ENCODE assay signal across 13 cellular contexts in genomic region chr4:117660668-117661067, GRCh38.
DNase-seq lines count a peak whose midpoint lies in the region; ATAC-seq and FAIRE-seq lines count a peak whose summit lies in the region.
"Had no signal": no experiment of that assay in that cellular context is flagged by ENCODE, and none has a peak within 500 bp of the region (broad histone marks: within the 10 kb centered on the region; RNA-seq: fewer than 3 reads in every experiment).

No MANE protein-coding gene starts in this region.

- 19 to 63% (median 53%) methylated on average over 1 of the region's 1 CpG for WGBS in small intestine, 3 donors

- no peak for FAIRE-seq in small intestine (lab: Jason Lieb, UNC)
- FAIRE-seq: K562 had no signal

- no peaks in the 10 kb centered on the region for H3K9me3 ChIP-seq in small intestine (ENCODE audit: control insufficient read depth, low read depth)
- H3K9me3 ChIP-seq: BLaER1, Caco-2 had no signal

- no peaks in the 10 kb centered on the region for H3K36me3 ChIP-seq in small intestine (ENCODE audit: control insufficient read depth in 2 of 2, insufficient read depth in 2 of 2, low read length in 2 of 2)
- H3K36me3 ChIP-seq: BLaER1 had no signal

- peak; percentile 61 for ATAC-seq in left colon
- ATAC-seq in GM21723 (IDR thresholded peaks at IDR 0.05; ENCODE audit: unreplicated experiment), result no peak
- no peak for ATAC-seq in GM19452 (IDR thresholded peaks at IDR 0.05; ENCODE audit: unreplicated experiment)
- ATAC-seq: K562 had no signal

- H3K27ac ChIP-seq in small intestine (ENCODE audit: low read depth in 1 of 2, low read length in 1 of 2), result no peak overlapping the region
- H3K27ac ChIP-seq: BLaER1 had no signal

- no peaks in the 10 kb centered on the region for H3K4me1 ChIP-seq in small intestine (ENCODE audit: control insufficient read depth in 2 of 2, insufficient read depth in 1 of 2, low read depth in 1 of 2, low read length in 1 of 2)
- H3K4me1 ChIP-seq: BLaER1, Caco-2 had no signal

- DNase-seq in KBM-7 (peak; percentile 13), OCI-M1 (lab: John Stamatoyannopoulos, UW) (peak; percentile 90), left colon (no peak), iPS-NIHi11 (ENCODE audit: low spot score) (no peak), small intestine (no peak)
- DNase-seq: Caco-2; CD8-positive, alpha-beta memory T cell; DMS 273 treated with DMSO at 0.1 percent for 48 hours; HCEC 1CT had no signal

- intact Hi-C loops in left colon (cut with DNase I, micrococcal nuclease), result no loop called here

- in situ Hi-C loops in KBM-7 (cut with MboI; ENCODE audit: low pct_unique_long_range_greater_than_20kb, low sequenced_read_pairs), result no loop called here

- no peak overlapping the region for H3K4me3 ChIP-seq in small intestine (ENCODE audit: low read depth in 1 of 2, low read length in 2 of 2)
- H3K4me3 ChIP-seq: BLaER1, K562 had no signal

- H3K27me3 ChIP-seq in small intestine (ENCODE audit: control insufficient read depth in 2 of 2, insufficient read depth in 2 of 2, low read length in 2 of 2), result no peaks in the 10 kb centered on the region
- H3K27me3 ChIP-seq: BLaER1 had no signal

Comparison
In these comparisons a context has a peak if more than half of its experiments do, and no peak if none do; other contexts are left out.
1. DNase-seq: peak in KBM-7 (single experiment) and OCI-M1 (single experiment); none in left colon (0 of 2), iPS-NIHi11 (single experiment) and small intestine (single experiment).